ENCODE assay signal across 10 cellular contexts in genomic region chr6:163782436-163783003, GRCh38.
DNase-seq lines count a peak whose midpoint lies in the region; ATAC-seq and TF ChIP-seq lines count a peak whose summit lies in the region.
"Had no signal": no experiment of that assay in that cellular context is flagged by ENCODE, and none has a peak within 500 bp of the region (broad histone marks: within the 10 kb centered on the region; RNA-seq: fewer than 3 reads in every experiment).

No MANE protein-coding gene starts in this region.

- H3K27ac Mint-ChIP-seq in effector memory CD8-positive, alpha-beta T cell = no peak overlapping the region
- no peak overlapping the region for H3K27ac Mint-ChIP-seq in Calu3 (ENCODE audit: unreplicated experiment)
- H3K27ac Mint-ChIP-seq in CD4-positive, alpha-beta T cell = no peak overlapping the region
- no peak overlapping the region for H3K27ac Mint-ChIP-seq in T-helper 2 cell treated with Interferon-gamma antibody and Interleukin-4, amounts not matched to agents 5 μg/mL and 100 μg/mL, for 36 hours

- H3K27me3 Mint-ChIP-seq in effector memory CD8-positive, alpha-beta T cell = peaks cover 5 to 17% of the 10 kb centered on the region in 2 donors
- H3K27me3 Mint-ChIP-seq in Calu3 (ENCODE audit: unreplicated experiment) = no peaks in the 10 kb centered on the region
- H3K27me3 Mint-ChIP-seq in CD4-positive, alpha-beta T cell = peaks cover 15% of the 10 kb centered on the region
- no peaks in the 10 kb centered on the region for H3K27me3 Mint-ChIP-seq in T-helper 2 cell treated with Interferon-gamma antibody and Interleukin-4, amounts not matched to agents 5 μg/mL and 100 μg/mL, for 36 hours (ENCODE audit: low read depth)

- H3K36me3 ChIP-seq in gastrocnemius medialis = no peaks in the 10 kb centered on the region

- intact Hi-C loops in Calu3 (cut with micrococcal nuclease; ENCODE audit: unreplicated experiment) (no loop called here), gastrocnemius medialis (cut with DNase I; ENCODE audit: low total_unique reads) (no loop called here)
- intact Hi-C loops in CD4-positive, alpha-beta T cell (cut with DNase I, micrococcal nuclease) = no loop called here

- no peak overlapping the region for H3K4me3 Mint-ChIP-seq in effector memory CD8-positive, alpha-beta T cell
- H3K4me3 Mint-ChIP-seq in Calu3 (ENCODE audit: low read depth, unreplicated experiment) = no peak overlapping the region
- H3K4me3 Mint-ChIP-seq in CD4-positive, alpha-beta T cell = no peak overlapping the region
- no peak overlapping the region for H3K4me3 Mint-ChIP-seq in T-helper 2 cell treated with Interferon-gamma antibody and Interleukin-4, amounts not matched to agents 5 μg/mL and 100 μg/mL, for 36 hours

- no peak overlapping the region for H3K4me3 ChIP-seq in gastrocnemius medialis

- peaks cover 7% of the 10 kb centered on the region for H3K27me3 ChIP-seq in CD4-positive, alpha-beta T cell (ENCODE audit: control insufficient read depth, insufficient read depth, low read length)
- no peaks in the 10 kb centered on the region for H3K27me3 ChIP-seq in gastrocnemius medialis

- H3K36me3 Mint-ChIP-seq in effector memory CD8-positive, alpha-beta T cell (ENCODE audit: insufficient read depth) = peaks cover 2% of the 10 kb centered on the region
- H3K36me3 Mint-ChIP-seq in Calu3 (ENCODE audit: insufficient read depth, unreplicated experiment) = no peaks in the 10 kb centered on the region
- no peaks in the 10 kb centered on the region for H3K36me3 Mint-ChIP-seq in CD4-positive, alpha-beta T cell (ENCODE audit: low read depth)
- no peaks in the 10 kb centered on the region for H3K36me3 Mint-ChIP-seq in T-helper 2 cell treated with Interferon-gamma antibody and Interleukin-4, amounts not matched to agents 5 μg/mL and 100 μg/mL, for 36 hours (ENCODE audit: low read depth)

- DNase-seq in CD1c-positive myeloid dendritic cell (ENCODE audit: extremely low spot score) = peak; percentile 67
- no peak for DNase-seq in effector memory CD8-positive, alpha-beta T cell
- no peak for DNase-seq in Calu3
- DNase-seq in CD4-positive, alpha-beta T cell = no peak
- DNase-seq in gastrocnemius medialis = no peak
- no peak for DNase-seq in T-helper 2 cell treated with Interferon-gamma antibody and Interleukin-4, amounts not matched to agents 5 μg/mL and 100 μg/mL, for 36 hours (ENCODE audit: low spot score)
- DNase-seq: Caco-2, T1000 had no signal

- TF ChIP-seq CTCF in Calu3 (IDR thresholded peaks at IDR 0.05; ENCODE audit: unreplicated experiment) = no peak
- TF ChIP-seq CTCF in CD4-positive, alpha-beta T cell (IDR thresholded peaks at IDR 0.05) = no peak
- TF ChIP-seq CTCF in gastrocnemius medialis (IDR thresholded peaks at IDR 0.05 in 4 of 5, conservative IDR thresholded peaks at IDR 0.05 in 1 of 5) = no peak

- TF ChIP-seq POLR2A in gastrocnemius medialis (IDR thresholded peaks at IDR 0.05) = no peak

- H3K4me1 Mint-ChIP-seq in effector memory CD8-positive, alpha-beta T cell (ENCODE audit: low read depth in 2 of 2) = peaks cover 10 to 13% of the 10 kb centered on the region in 2 donors
- no peaks in the 10 kb centered on the region for H3K4me1 Mint-ChIP-seq in Calu3 (ENCODE audit: low read depth, unreplicated experiment)
- H3K4me1 Mint-ChIP-seq in CD4-positive, alpha-beta T cell (ENCODE audit: low read depth) = no peaks in the 10 kb centered on the region
- peaks cover 10% of the 10 kb centered on the region for H3K4me1 Mint-ChIP-seq in T-helper 2 cell treated with Interferon-gamma antibody and Interleukin-4, amounts not matched to agents 5 μg/mL and 100 μg/mL, for 36 hours (ENCODE audit: low read depth)

- peaks cover 16 to 25% of the 10 kb centered on the region in 2 donors for H3K4me1 ChIP-seq in gastrocnemius medialis
- H3K4me1 ChIP-seq: Caco-2 had no signal

- BruUV-seq in Calu3 (replicated peaks; lab: Mats Ljungman, UMichigan) = no TSS peak

- H3K9me3 Mint-ChIP-seq in effector memory CD8-positive, alpha-beta T cell = no peaks in the 10 kb centered on the region
- H3K9me3 Mint-ChIP-seq in Calu3 (ENCODE audit: low read depth, unreplicated experiment) = no peaks in the 10 kb centered on the region
- H3K9me3 Mint-ChIP-seq in CD4-positive, alpha-beta T cell = no peaks in the 10 kb centered on the region
- H3K9me3 Mint-ChIP-seq in T-helper 2 cell treated with Interferon-gamma antibody and Interleukin-4, amounts not matched to agents 5 μg/mL and 100 μg/mL, for 36 hours = no peaks in the 10 kb centered on the region

- POLR2A ChIA-PET in CD4-positive, alpha-beta T cell (lab: Charles Lee) = no interaction called here

- ATAC-seq in GM21381 (IDR thresholded peaks at IDR 0.05; ENCODE audit: unreplicated experiment) = peak; percentile 98
- ATAC-seq in HG03378 (IDR thresholded peaks at IDR 0.05; ENCODE audit: unreplicated experiment) = peak; percentile 90
- ATAC-seq in effector memory CD8-positive, alpha-beta T cell (replicated peaks) = peak; percentile 43
- no peak for ATAC-seq in CD4-positive, alpha-beta T cell (ENCODE audit: poor library complexity)
- ATAC-seq in gastrocnemius medialis = no peak

- in situ Hi-C loops in gastrocnemius medialis (cut with MboI; ENCODE audit: low sequenced_read_pairs in 4 of 4) = no loop called here

- H3K9me3 ChIP-seq in CD4-positive, alpha-beta T cell (ENCODE audit: control insufficient read depth, low read length) = no peaks in the 10 kb centered on the region
- no peaks in the 10 kb centered on the region for H3K9me3 ChIP-seq in gastrocnemius medialis
- H3K9me3 ChIP-seq: Caco-2 had no signal

- no peak overlapping the region for H3K27ac ChIP-seq in CD4-positive, alpha-beta T cell (ENCODE audit: low read depth, low read length)
- peak overlapping the region in 2 of 4 donors; percentile 50 to 84 for H3K27ac ChIP-seq in gastrocnemius medialis

- CTCF ChIA-PET in Calu3 (lab: Charles Lee) = interaction anchor here (0.5 to 0.7 kb wide), 2 partner anchors 11 to 18 kb away, joined by 4 to 6 read pairs; no protein-coding TSS in a partner anchor
- CTCF ChIA-PET in CD4-positive, alpha-beta T cell (lab: Charles Lee) = no interaction called here

Comparison
In these comparisons a context has a peak if more than half of its experiments do, and no peak if none do; other contexts are left out.
1. ATAC-seq: peak in GM21381 (single experiment), HG03378 (single experiment) and effector memory CD8-positive, alpha-beta T cell (single experiment); none in CD4-positive, alpha-beta T cell (single experiment) and gastrocnemius medialis (0 of 2).